Comparison of ENCODE assay signal across 8 cellular contexts in the genomic region with DNA sequence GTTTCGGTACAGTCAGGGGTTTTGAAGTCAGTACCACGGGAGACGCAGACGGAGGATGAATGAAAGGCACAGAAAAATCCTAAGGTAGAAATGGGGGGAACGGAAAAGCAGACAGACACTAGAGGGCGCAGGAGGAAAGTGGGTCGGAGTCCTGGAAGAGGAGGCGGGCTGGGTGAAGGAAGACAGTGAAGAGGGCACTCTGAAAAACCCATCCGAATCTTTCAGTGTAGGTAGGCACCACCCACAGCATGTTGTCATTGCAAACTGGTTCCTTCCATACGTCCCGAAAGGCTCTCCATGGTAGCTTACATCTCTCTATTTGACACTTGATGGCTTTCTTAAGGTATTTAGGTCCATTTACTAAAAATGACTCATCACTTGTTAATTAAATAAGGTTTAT. TPM values are rescaled to one million over a fixed set of nuclear protein-coding genes. Genes with fewer than 3 reads are reported as not detected.
DNase-seq lines count a peak whose midpoint lies in the region; ATAC-seq and TF ChIP-seq lines count a peak whose summit lies in the region.

No MANE protein-coding gene starts in this region.

- H3K27ac ChIP-seq in KMS-11 (no peak overlapping the region), foreskin keratinocyte (no peak overlapping the region), parathyroid adenoma (no peak overlapping the region), uterus (no peak overlapping the region)

- H3K4me1 ChIP-seq in KMS-11 (ENCODE audit: low read depth, poor library complexity, severe bottlenecking) = peaks cover 14% of the 10 kb centered on the region
- H3K4me1 ChIP-seq in foreskin keratinocyte = peaks cover 5% of the 10 kb centered on the region
- peaks cover 4% of the 10 kb centered on the region for H3K4me1 ChIP-seq in parathyroid adenoma
- no peaks in the 10 kb centered on the region for H3K4me1 ChIP-seq in uterus

- intact Hi-C loops in uterus (cut with DNase I; ENCODE audit: low total_unique reads) = loop anchor here (10.0 kb wide), 1 partner anchor 181 kb away; no protein-coding TSS in a partner anchor

- TF ChIP-seq CTCF in KMS-11 (conservative IDR thresholded peaks at IDR 0.05; ENCODE audit: low read depth, low read length) = peak; percentile 89
- peak; percentile 87 for TF ChIP-seq CTCF in foreskin keratinocyte (conservative IDR thresholded peaks at IDR 0.05)
- TF ChIP-seq CTCF in parathyroid adenoma (IDR thresholded peaks at IDR 0.05) = peak; percentile 80
- TF ChIP-seq CTCF in uterus (IDR thresholded peaks at IDR 0.05) = peak; percentile 61 to 81 (median 66)

- H3K4me2 ChIP-seq in KMS-11 = peak overlapping the region; percentile 61
- H3K4me2 ChIP-seq in parathyroid adenoma (ENCODE audit: low read length) = no peak overlapping the region

- H3K36me3 ChIP-seq in KMS-11 (ENCODE audit: insufficient read depth) (no peaks in the 10 kb centered on the region), parathyroid adenoma (ENCODE audit: control insufficient read depth, insufficient read depth, low read length) (no peaks in the 10 kb centered on the region), uterus (no peaks in the 10 kb centered on the region)

- H3K9me3 ChIP-seq in parathyroid adenoma (ENCODE audit: control insufficient read depth, low read length) (no peaks in the 10 kb centered on the region), uterus (no peaks in the 10 kb centered on the region)

- H3K79me2 ChIP-seq in KMS-11 (ENCODE audit: insufficient read depth, low read depth) (no peaks in the 10 kb centered on the region), parathyroid adenoma (no peaks in the 10 kb centered on the region)

- no peak for TF ChIP-seq POLR2A in uterus (IDR thresholded peaks at IDR 0.05)

- peak overlapping the region; percentile 36; the same call in 1 of the 2 replicates for H2AFZ ChIP-seq in KMS-11 (ENCODE audit: low read depth)
- H2AFZ ChIP-seq in parathyroid adenoma = peak overlapping the region; percentile 63

- no peaks in the 10 kb centered on the region for H3K27me3 ChIP-seq in KMS-11 (ENCODE audit: insufficient read depth, low read depth)
- no peaks in the 10 kb centered on the region for H3K27me3 ChIP-seq in foreskin keratinocyte
- H3K27me3 ChIP-seq in parathyroid adenoma (ENCODE audit: control insufficient read depth, insufficient read depth, low read length) = no peaks in the 10 kb centered on the region
- no peaks in the 10 kb centered on the region for H3K27me3 ChIP-seq in uterus

- H3K9ac ChIP-seq in KMS-11 (no peak overlapping the region), parathyroid adenoma (no peak overlapping the region)

- ATAC-seq in GM21526 (IDR thresholded peaks at IDR 0.05; ENCODE audit: low FRiP score, unreplicated experiment) (peak; percentile 69), foreskin keratinocyte (peak; percentile 59)

- no peaks in the 10 kb centered on the region for H4K20me1 ChIP-seq in KMS-11 (ENCODE audit: insufficient read depth)

- no peak overlapping the region for H3K4me3 ChIP-seq in KMS-11 (IDR thresholded peaks at IDR 0.05; ENCODE audit: insufficient read depth, low read depth, low read length)
- no peak overlapping the region for H3K4me3 ChIP-seq in parathyroid adenoma (ENCODE audit: low read depth, low read length)
- H3K4me3 ChIP-seq in uterus = no peak overlapping the region

- DNase-seq in DMS153 treated with DMSO at 0.1 percent for 48 hours (lab: John Stamatoyannopoulos, UW; ENCODE audit: unreplicated experiment) = peak; percentile 28
- DNase-seq in RPMI8226 = peak; percentile 86
- DNase-seq in activated T-helper 1 cell treated with Interleukin-2 at 50 U/mL for 16 hours (ENCODE audit: low read depth) = peak; percentile 50
- peak in 1 of 2 donors; percentile 60 for DNase-seq in foreskin keratinocyte
- peak; percentile 59 to 61 for DNase-seq in uterus

RNA-seq across cellular contexts. Expression of a gene that starts 18.5 kb away (rescaled TPM):
- total RNA-seq in foreskin keratinocyte (6.7 and 8.9 TPM in 2 replicates), uterus (10 to 100 TPM; 16.7 to 40.7 (median 22.9) TPM)
- 0.64 and 0.81 TPM in 2 replicates for polyA plus RNA-seq in foreskin keratinocyte
